In the genomic region with DNA sequence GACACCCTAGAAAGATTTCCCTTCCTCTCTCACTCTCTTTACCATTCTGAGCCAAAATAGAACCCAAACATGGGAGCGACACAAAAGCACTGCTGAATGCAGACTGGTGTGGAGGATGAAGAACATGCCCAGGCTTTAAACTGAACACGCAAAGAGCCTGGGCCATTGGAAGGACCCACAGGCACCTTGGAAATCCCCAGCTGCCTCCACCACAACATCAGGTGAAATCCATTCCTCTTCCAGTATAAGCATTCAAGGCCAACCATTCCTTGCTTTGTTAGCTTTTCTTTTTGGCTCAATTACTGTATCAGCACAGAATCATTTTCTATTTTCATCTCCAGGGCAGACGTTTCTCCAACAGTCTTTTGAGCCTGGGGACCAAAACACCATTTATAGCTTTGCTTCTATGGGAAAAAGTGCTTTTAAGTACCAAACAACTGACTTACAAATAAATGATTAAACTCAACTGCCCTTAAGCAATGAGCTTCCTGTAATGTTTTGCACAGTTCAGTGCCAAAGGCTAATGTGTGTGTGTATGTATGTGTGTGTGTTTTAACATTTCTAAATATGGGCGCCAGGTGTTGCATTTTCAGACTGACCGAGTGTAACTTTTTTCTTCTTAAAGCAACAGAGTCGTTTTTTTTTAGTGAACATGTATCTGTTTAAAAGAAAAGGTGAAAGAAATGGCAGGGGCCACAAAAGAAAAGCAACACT, we compare ENCODE assay signal across 8 cellular contexts. TPM values are rescaled to one million over a fixed set of nuclear protein-coding genes. Genes with fewer than 3 reads are reported as not detected.
DNase-seq lines count a peak whose midpoint lies in the region; ATAC-seq lines count a peak whose summit lies in the region.

No MANE protein-coding gene starts in this region.

- H3K27me3 Mint-ChIP-seq in activated CD4-positive, alpha-beta T cell treated with anti-CD3 and anti-CD28 coated beads, Interleukin-2, amount 10 ng/mL, durations not matched to agents 24 days and 14 days, result peaks cover 2% of the 10 kb centered on the region

- H3K36me3 Mint-ChIP-seq in activated CD4-positive, alpha-beta T cell treated with anti-CD3 and anti-CD28 coated beads, Interleukin-2, amount 10 ng/mL, durations not matched to agents 24 days and 14 days (ENCODE audit: low read depth), result no peaks in the 10 kb centered on the region

- H3K27ac Mint-ChIP-seq in activated CD4-positive, alpha-beta T cell treated with anti-CD3 and anti-CD28 coated beads, Interleukin-2, amount 10 ng/mL, durations not matched to agents 24 days and 14 days, result no peak overlapping the region

- H3K4me3 Mint-ChIP-seq in activated CD4-positive, alpha-beta T cell treated with anti-CD3 and anti-CD28 coated beads, Interleukin-2, amount 10 ng/mL, durations not matched to agents 24 days and 14 days, result peak overlapping the region; percentile 61

- intact Hi-C loops in activated CD4-positive, alpha-beta T cell treated with anti-CD3 and anti-CD28 coated beads, Interleukin-2, amount 10 ng/mL, durations not matched to agents 24 days and 14 days (cut with micrococcal nuclease), result no loop called here

- peaks cover 15% of the 10 kb centered on the region for H3K4me1 Mint-ChIP-seq in activated CD4-positive, alpha-beta T cell treated with anti-CD3 and anti-CD28 coated beads, Interleukin-2, amount 10 ng/mL, durations not matched to agents 24 days and 14 days

- peak; percentile 59 for ATAC-seq in HG02973 (IDR thresholded peaks at IDR 0.05; ENCODE audit: unreplicated experiment)

- DNase-seq in activated CD4-positive, alpha-beta T cell treated with anti-CD3 and anti-CD28 coated beads, Interleukin-2, amount 10 ng/mL, durations not matched to agents 24 days and 14 days, result no peak
- no peak for DNase-seq in activated CD4-positive, alpha-beta T cell treated with anti-CD3 and anti-CD28 coated beads for 1 hour
- DNase-seq in NCI-H774 (lab: John Stamatoyannopoulos, UW) (peak; percentile 47), kidney tubule cell (ENCODE audit: low spot score) (peak; percentile 92), inferior parietal cortex (ENCODE audit: extremely low spot score) (no peak)
- DNase-seq in stimulated activated CD8-positive, alpha-beta memory T cell treated with anti-CD3 and anti-CD28 coated beads, Interleukin-4, amount 100 ng/mL, for 48 hours, result no peak
- no peak for DNase-seq in central memory CD4-positive, alpha-beta T cell

- H3K9me3 Mint-ChIP-seq in activated CD4-positive, alpha-beta T cell treated with anti-CD3 and anti-CD28 coated beads, Interleukin-2, amount 10 ng/mL, durations not matched to agents 24 days and 14 days, result no peaks in the 10 kb centered on the region

RNA-seq across cellular contexts. Expression of a gene that starts 16.2 kb away (rescaled TPM):
- not detected in 2 replicates for total RNA-seq in activated CD4-positive, alpha-beta T cell treated with anti-CD3 and anti-CD28 coated beads, Interleukin-2, amount 10 ng/mL, durations not matched to agents 24 days and 14 days

RNA-seq across cellular contexts. Expression of a gene that starts 16.7 kb away (rescaled TPM):
- not detected in 2 replicates for total RNA-seq in activated CD4-positive, alpha-beta T cell treated with anti-CD3 and anti-CD28 coated beads, Interleukin-2, amount 10 ng/mL, durations not matched to agents 24 days and 14 days

Comparison
In these comparisons a context has a peak if more than half of its experiments do, and no peak if none do; other contexts are left out.
1. DNase-seq: peak in NCI-H774 (single experiment) and kidney tubule cell (single experiment); none in activated CD4-positive, alpha-beta T cell treated with anti-CD3 and anti-CD28 coated beads, Interleukin-2, amount 10 ng/mL, durations not matched to agents 24 days and 14 days (single experiment), activated CD4-positive, alpha-beta T cell treated with anti-CD3 and anti-CD28 coated beads for 1 hour (single experiment), stimulated activated CD8-positive, alpha-beta memory T cell treated with anti-CD3 and anti-CD28 coated beads, Interleukin-4, amount 100 ng/mL, for 48 hours (single experiment), inferior parietal cortex (single experiment) and central memory CD4-positive, alpha-beta T cell (single experiment).